12 cellular contexts compared by ENCODE assay signal in the genomic region with DNA sequence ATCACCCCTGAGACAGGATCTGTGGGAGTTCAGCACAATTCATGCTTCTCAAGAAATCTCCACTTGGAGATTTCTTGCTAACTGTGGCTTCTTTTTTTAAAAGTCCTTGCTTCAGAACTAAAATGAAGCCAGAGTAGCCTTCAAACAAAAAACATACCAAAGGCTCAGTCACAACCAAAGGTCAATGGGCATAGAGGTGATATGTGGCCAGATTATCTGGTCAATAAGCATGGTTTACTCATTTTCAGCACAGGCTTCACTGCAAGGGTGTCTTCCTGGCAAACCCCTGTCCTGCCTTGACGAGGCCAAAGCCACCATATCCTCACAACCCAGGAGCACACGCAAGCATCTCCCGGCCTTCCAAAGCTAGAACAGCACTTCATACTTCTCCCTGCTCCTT. TPM values are rescaled to one million over a fixed set of nuclear protein-coding genes. Genes with fewer than 3 reads are reported as not detected.
"Had no signal": no experiment of that assay in that cellular context is flagged by ENCODE, and none has a peak within 500 bp of the region (broad histone marks: within the 10 kb centered on the region; RNA-seq: fewer than 3 reads in every experiment).

No MANE protein-coding gene starts in this region.

- ATAC-seq: HCT116, K562 had no signal

- H3K9ac ChIP-seq: GM23248 had no signal

- H3K9me3 ChIP-seq: HAP-1 had no signal

- H2AFZ ChIP-seq: GM23248 had no signal

- H3K4me3 ChIP-seq: GM23248, HAP-1, K562 had no signal

- H3K36me3 ChIP-seq: HAP-1 had no signal

- FAIRE-seq: K562 had no signal

- H3K4me3 Mint-ChIP-seq: HFFc6 had no signal

- H3K27ac ChIP-seq: GM23248, HL-60 had no signal

- H3K27ac Mint-ChIP-seq: HFFc6 had no signal

- DNase-seq: GM23248, GOT3, H7, HFFc6, IMR-90, KG1 had no signal

- H3K4me1 ChIP-seq: HAP-1 had no signal

RNA-seq across cellular contexts. Expression of a gene that starts 11.2 kb away (rescaled TPM):
- total RNA-seq: GM23248, H4, H7, HFFc6, HT1080, IMR-90, K562 had no signal
- polyA plus RNA-seq: GM23248, IMR-90, K562 had no signal

RNA-seq across cellular contexts. Expression of a gene that starts 12.3 kb away (rescaled TPM):
- total RNA-seq: GM23248, H4, H7, HFFc6, HT1080, IMR-90, K562 had no signal
- polyA plus RNA-seq: GM23248, IMR-90, K562 had no signal

RNA-seq across cellular contexts. Expression of a gene that starts 24.6 kb away (rescaled TPM):
- total RNA-seq: GM23248, H4, H7, HFFc6, HT1080, IMR-90, K562 had no signal
- polyA plus RNA-seq: GM23248, IMR-90, K562 had no signal

RNA-seq across cellular contexts. Expression of a gene that starts 42.3 kb away (rescaled TPM):
- total RNA-seq: GM23248, H4, H7, HFFc6, HT1080, IMR-90, K562 had no signal
- polyA plus RNA-seq: GM23248, IMR-90, K562 had no signal

RNA-seq across cellular contexts. Expression of a gene that starts 50.9 kb away (rescaled TPM):
- total RNA-seq: H4, H7, HFFc6, IMR-90, K562 had no signal
- polyA plus RNA-seq: IMR-90, K562 had no signal
